ENCODE assay signal across 21 cellular contexts in the genomic region with DNA sequence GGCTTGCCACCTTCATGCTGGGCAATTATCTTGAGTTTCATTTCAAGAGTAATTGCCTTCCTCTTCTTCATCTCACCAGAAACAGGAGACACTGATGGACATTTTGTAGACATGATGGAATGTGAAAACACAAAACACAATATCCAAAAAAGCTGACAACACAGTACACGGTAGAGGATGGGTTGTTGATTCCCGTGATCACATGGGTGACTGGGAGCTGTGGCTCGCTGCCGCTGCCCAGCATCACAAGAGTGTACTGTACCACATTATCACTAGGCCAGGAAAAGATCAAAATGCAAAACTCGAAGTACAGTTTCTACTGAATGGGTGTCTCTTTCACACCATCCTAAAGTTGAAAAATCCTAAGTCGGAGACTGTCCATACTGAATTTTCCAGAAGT. TPM values are rescaled to one million over a fixed set of nuclear protein-coding genes. Genes with fewer than 3 reads are reported as not detected.
DNase-seq lines count a peak whose midpoint lies in the region; ATAC-seq, FAIRE-seq and TF ChIP-seq lines count a peak whose summit lies in the region.
"Had no signal": no experiment of that assay in that cellular context is flagged by ENCODE, and none has a peak within 500 bp of the region (broad histone marks: within the 10 kb centered on the region; RNA-seq: fewer than 3 reads in every experiment).

No MANE protein-coding gene starts in this region.

- CTCF ChIA-PET in HepG2 (lab: Yijun Ruan, JAX; ENCODE audit: low intra/inter-chr PET ratio, low total read pairs): no interaction called here

- WGBS in HepG2 (ENCODE audit: low lambda C conversion rate): 96% methylated on average over 6 of the region's 6 CpGs
- WGBS in right lobe of liver (ENCODE audit: insufficient coverage, low coverage, low lambda C conversion rate, missing lambda C conversion rate): 96% methylated on average over 6 of the region's 6 CpGs

- DNase-seq in activated CD4-positive, alpha-beta T cell treated with anti-CD3 and anti-CD28 coated beads, Interleukin-2, amount 10 ng/mL, durations not matched to agents 24 days and 14 days: no peak
- no peak for DNase-seq in activated CD4-positive, alpha-beta T cell treated with anti-CD3 and anti-CD28 coated beads for 1 hour
- DNase-seq in HepG2 (ENCODE audit: low spot score): no peak
- no peak for DNase-seq in right lobe of liver
- no peak for DNase-seq in activated T-helper 1 cell treated with anti-CD3 and anti-CD28 coated beads, Interleukin-12 subunit alpha, Interleukin-12 subunit beta, Interleukin-2, Interleukin-4 antibody, amounts not matched to agents 30 ng/mL and 10 ng/mL and 1 ng/mL, durations not matched to agents 14 hours and 24 hours and 36 hours (ENCODE audit: low spot score)
- no peak for DNase-seq in nephron progenitor cell
- no peak for DNase-seq in GM23338 (ENCODE audit: low spot score)
- DNase-seq: 8988T; COR-L47; GF-D8; GOT3; KBM-7; NCI-H1417 treated with DMSO at 0.1 percent for 48 hours; NCI-H1930; NCI-H526 treated with DMSO at 0.1 percent for 48 hours; NK-92 treated with Interleukin-12 subunit alpha and Interleukin-12 subunit beta, amount 100 ng/mL, for 24 hours; OCI-M1; RPMI8226 had no signal

- H3K9me3 ChIP-seq in HepG2 (ENCODE audit: low read length) (no peaks in the 10 kb centered on the region), right lobe of liver (no peaks in the 10 kb centered on the region)
- H3K9me3 ChIP-seq: BLaER1 had no signal

- H3K4me2 ChIP-seq in HepG2 (ENCODE audit: low read depth, low read length) (no peak overlapping the region), GM23338 (no peak overlapping the region)
- H3K4me2 ChIP-seq: BLaER1 had no signal

- TF ChIP-seq CTCF in HepG2 (CRISPR knock-in tag; IDR thresholded peaks at IDR 0.05): no peak
- TF ChIP-seq CTCF in right lobe of liver (IDR thresholded peaks at IDR 0.05): no peak
- no peak for TF ChIP-seq CTCF in nephron progenitor cell (IDR thresholded peaks at IDR 0.05)
- TF ChIP-seq CTCF in GM23338 (conservative IDR thresholded peaks at IDR 0.05; ENCODE audit: low read depth in 2 of 2): no peak

- no peak for TF ChIP-seq RAD21 in HepG2 (CRISPR knock-in tag; IDR thresholded peaks at IDR 0.05)

- H4K20me1 ChIP-seq in HepG2 (ENCODE audit: insufficient read depth, low read length): peaks cover 80% of the 10 kb centered on the region
- peaks cover 88% of the 10 kb centered on the region for H4K20me1 ChIP-seq in GM23338 (replicated peaks; ENCODE audit: insufficient read depth)

- H3K9me2 ChIP-seq in GM23338 (ENCODE audit: insufficient read depth): no peaks in the 10 kb centered on the region

- H3K9ac ChIP-seq in HepG2 (ENCODE audit: insufficient read depth, low read depth, low read length): no peak overlapping the region
- H3K9ac ChIP-seq: BLaER1 had no signal

- FAIRE-seq in HepG2 (lab: Jason Lieb, UNC): no peak
- FAIRE-seq: GM12892 had no signal

- H3K9me3 Mint-ChIP-seq in activated CD4-positive, alpha-beta T cell treated with anti-CD3 and anti-CD28 coated beads, Interleukin-2, amount 10 ng/mL, durations not matched to agents 24 days and 14 days: no peaks in the 10 kb centered on the region
- no peaks in the 10 kb centered on the region for H3K9me3 Mint-ChIP-seq in activated T-helper 1 cell treated with anti-CD3 and anti-CD28 coated beads, Interleukin-12 subunit alpha, Interleukin-12 subunit beta, Interleukin-2, Interleukin-4 antibody, amounts not matched to agents 30 ng/mL and 10 ng/mL and 1 ng/mL, durations not matched to agents 14 hours and 24 hours and 36 hours
- no peaks in the 10 kb centered on the region for H3K9me3 Mint-ChIP-seq in nephron progenitor cell
- H3K9me3 Mint-ChIP-seq in GM23338: no peaks in the 10 kb centered on the region

- no peak overlapping the region for H3K27ac ChIP-seq in HepG2 (ENCODE audit: extremely low read length, insufficient read depth, low read length)
- H3K27ac ChIP-seq in right lobe of liver: no peak overlapping the region
- no peak overlapping the region for H3K27ac ChIP-seq in GM23338 (ENCODE audit: low read depth)
- H3K27ac ChIP-seq: BLaER1 had no signal

- H3K4me3 ChIP-seq in HepG2 (replicated peaks in 1 of 3; ENCODE audit: insufficient read depth in 1 of 3, low read depth in 2 of 3, low read length in 3 of 3) (no peak overlapping the region), right lobe of liver (no peak overlapping the region), GM23338 (no peak overlapping the region)
- H3K4me3 ChIP-seq: BLaER1 had no signal

- H3K36me3 ChIP-seq in HepG2 (replicated peaks in 1 of 2; ENCODE audit: control insufficient read depth in 1 of 2, insufficient read depth in 2 of 2, low read length in 2 of 2): peaks cover 24 to 67% of the 10 kb centered on the region in 2 experiments
- peaks cover 0 to 23% (median 11%) of the 10 kb centered on the region in 4 donors for H3K36me3 ChIP-seq in right lobe of liver
- H3K36me3 ChIP-seq in GM23338 (ENCODE audit: insufficient read depth): peaks cover 24% of the 10 kb centered on the region

- H3K79me2 ChIP-seq in HepG2 (ENCODE audit: insufficient read depth, low read length) (peaks cover 86% of the 10 kb centered on the region), GM23338 (replicated peaks; ENCODE audit: insufficient read depth) (peaks cover 100% of the 10 kb centered on the region)

- H3K27ac Mint-ChIP-seq in activated CD4-positive, alpha-beta T cell treated with anti-CD3 and anti-CD28 coated beads, Interleukin-2, amount 10 ng/mL, durations not matched to agents 24 days and 14 days: peak overlapping the region; percentile 48
- H3K27ac Mint-ChIP-seq in activated T-helper 1 cell treated with anti-CD3 and anti-CD28 coated beads, Interleukin-12 subunit alpha, Interleukin-12 subunit beta, Interleukin-2, Interleukin-4 antibody, amounts not matched to agents 30 ng/mL and 10 ng/mL and 1 ng/mL, durations not matched to agents 14 hours and 24 hours and 36 hours: peak overlapping the region; percentile 36
- peak overlapping the region; percentile 7 for H3K27ac Mint-ChIP-seq in nephron progenitor cell
- no peak overlapping the region for H3K27ac Mint-ChIP-seq in GM23338

- no TSS peak for BruUV-seq in HepG2 (replicated peaks; lab: Mats Ljungman, UMichigan)

- no peak overlapping the region for H3K4me3 Mint-ChIP-seq in activated CD4-positive, alpha-beta T cell treated with anti-CD3 and anti-CD28 coated beads, Interleukin-2, amount 10 ng/mL, durations not matched to agents 24 days and 14 days
- no peak overlapping the region for H3K4me3 Mint-ChIP-seq in activated T-helper 1 cell treated with anti-CD3 and anti-CD28 coated beads, Interleukin-12 subunit alpha, Interleukin-12 subunit beta, Interleukin-2, Interleukin-4 antibody, amounts not matched to agents 30 ng/mL and 10 ng/mL and 1 ng/mL, durations not matched to agents 14 hours and 24 hours and 36 hours
- no peak overlapping the region for H3K4me3 Mint-ChIP-seq in nephron progenitor cell
- H3K4me3 Mint-ChIP-seq in GM23338: no peak overlapping the region

- peaks cover 52% of the 10 kb centered on the region for H3K4me1 Mint-ChIP-seq in activated CD4-positive, alpha-beta T cell treated with anti-CD3 and anti-CD28 coated beads, Interleukin-2, amount 10 ng/mL, durations not matched to agents 24 days and 14 days
- H3K4me1 Mint-ChIP-seq in activated T-helper 1 cell treated with anti-CD3 and anti-CD28 coated beads, Interleukin-12 subunit alpha, Interleukin-12 subunit beta, Interleukin-2, Interleukin-4 antibody, amounts not matched to agents 30 ng/mL and 10 ng/mL and 1 ng/mL, durations not matched to agents 14 hours and 24 hours and 36 hours (ENCODE audit: low read depth): peaks cover 59% of the 10 kb centered on the region
- H3K4me1 Mint-ChIP-seq in nephron progenitor cell (peaks cover 22% of the 10 kb centered on the region), GM23338 (peaks cover 19% of the 10 kb centered on the region)

- TF ChIP-seq POLR2A in HepG2 (IDR thresholded peaks at IDR 0.05; ENCODE audit: insufficient read depth in 1 of 2, low read depth in 2 of 2, low read length in 2 of 2) (no peak), right lobe of liver (IDR thresholded peaks at IDR 0.05) (no peak)

- POLR2A ChIA-PET in HepG2 (lab: Yijun Ruan, JAX): interaction anchor here (1.2 kb wide), 1 partner anchor 8 kb away, joined by 6 read pairs; a partner anchor contains a TSS

- in situ Hi-C loops in HepG2 (cut with HindIII; ENCODE audit: extremely low pct_ligation_motif_present, low pct_unique_long_range_greater_than_20kb): no loop called here

- no peaks in the 10 kb centered on the region for H3K27me3 Mint-ChIP-seq in activated CD4-positive, alpha-beta T cell treated with anti-CD3 and anti-CD28 coated beads, Interleukin-2, amount 10 ng/mL, durations not matched to agents 24 days and 14 days
- no peaks in the 10 kb centered on the region for H3K27me3 Mint-ChIP-seq in activated T-helper 1 cell treated with anti-CD3 and anti-CD28 coated beads, Interleukin-12 subunit alpha, Interleukin-12 subunit beta, Interleukin-2, Interleukin-4 antibody, amounts not matched to agents 30 ng/mL and 10 ng/mL and 1 ng/mL, durations not matched to agents 14 hours and 24 hours and 36 hours (ENCODE audit: insufficient read depth)
- no peaks in the 10 kb centered on the region for H3K27me3 Mint-ChIP-seq in nephron progenitor cell (ENCODE audit: low read depth, poor library complexity)
- peaks cover 5% of the 10 kb centered on the region for H3K27me3 Mint-ChIP-seq in GM23338 (ENCODE audit: insufficient read depth, low read depth, poor library complexity)

- peaks cover 14% of the 10 kb centered on the region for H3F3A ChIP-seq in GM23338 (replicated peaks; ENCODE audit: low read depth)

- peak; percentile 9 for ATAC-seq in HepG2
- ATAC-seq in right lobe of liver: no peak
- no peak for ATAC-seq in GM18867 (IDR thresholded peaks at IDR 0.05; ENCODE audit: unreplicated experiment)
- ATAC-seq in GM23338: no peak

- intact Hi-C loops in activated CD4-positive, alpha-beta T cell treated with anti-CD3 and anti-CD28 coated beads, Interleukin-2, amount 10 ng/mL, durations not matched to agents 24 days and 14 days (cut with micrococcal nuclease): no loop called here
- intact Hi-C loops in HepG2 (cut with micrococcal nuclease; ENCODE audit: unreplicated experiment): no loop called here
- intact Hi-C loops in right lobe of liver (cut with DNase I): no loop called here
- intact Hi-C loops in activated T-helper 1 cell treated with anti-CD3 and anti-CD28 coated beads, Interleukin-12 subunit alpha, Interleukin-12 subunit beta, Interleukin-2, Interleukin-4 antibody, amounts not matched to agents 30 ng/mL and 10 ng/mL and 1 ng/mL, durations not matched to agents 14 hours and 24 hours and 36 hours (cut with micrococcal nuclease): loop anchor here (10.0 kb wide), 1 partner anchor 255 kb away; no protein-coding TSS in a partner anchor

- TF ChIP-seq EP300 in HepG2 (IDR thresholded peaks at IDR 0.05; ENCODE audit: low read depth in 2 of 2, low read length in 2 of 2) (no peak), HepG2 (CRISPR knock-in tag; IDR thresholded peaks at IDR 0.05; ENCODE audit: borderline replicate concordance) (no peak)

- peaks cover 60% of the 10 kb centered on the region for H3K36me3 Mint-ChIP-seq in activated CD4-positive, alpha-beta T cell treated with anti-CD3 and anti-CD28 coated beads, Interleukin-2, amount 10 ng/mL, durations not matched to agents 24 days and 14 days (ENCODE audit: low read depth)
- peaks cover 56% of the 10 kb centered on the region for H3K36me3 Mint-ChIP-seq in activated T-helper 1 cell treated with anti-CD3 and anti-CD28 coated beads, Interleukin-12 subunit alpha, Interleukin-12 subunit beta, Interleukin-2, Interleukin-4 antibody, amounts not matched to agents 30 ng/mL and 10 ng/mL and 1 ng/mL, durations not matched to agents 14 hours and 24 hours and 36 hours (ENCODE audit: low read depth)
- H3K36me3 Mint-ChIP-seq in nephron progenitor cell (ENCODE audit: low read depth) (peaks cover 80% of the 10 kb centered on the region), GM23338 (ENCODE audit: low read depth) (peaks cover 61% of the 10 kb centered on the region)

- H2AFZ ChIP-seq in HepG2 (ENCODE audit: low read length) (no peak overlapping the region), GM23338 (no peak overlapping the region)

- no peaks in the 10 kb centered on the region for H3K27me3 ChIP-seq in HepG2 (ENCODE audit: control insufficient read depth in 1 of 2, insufficient read depth in 2 of 2, low read length in 2 of 2)
- no peaks in the 10 kb centered on the region for H3K27me3 ChIP-seq in right lobe of liver
- no peaks in the 10 kb centered on the region for H3K27me3 ChIP-seq in GM23338 (ENCODE audit: insufficient read depth)
- H3K27me3 ChIP-seq: BLaER1 had no signal

- H3K4me1 ChIP-seq in HepG2 (ENCODE audit: insufficient read depth, low read length) (peaks cover 76% of the 10 kb centered on the region), right lobe of liver (peaks cover 0 to 13% (median 0%) of the 10 kb centered on the region in 4 donors), GM23338 (ENCODE audit: insufficient read depth) (peaks cover 16% of the 10 kb centered on the region)

RNA-seq across cellular contexts. Expression of a gene that starts 7.4 kb away (rescaled TPM):
- total RNA-seq in activated CD4-positive, alpha-beta T cell treated with anti-CD3 and anti-CD28 coated beads, Interleukin-2, amount 10 ng/mL, durations not matched to agents 24 days and 14 days: 49.0 and 50.3 TPM in 2 replicates
- total RNA-seq in HepG2 (2016; rRNA removed; fragmentation: Illumina TruSeq; extraction: Trizol) (48.7 and 67.7 TPM in 2 replicates), right lobe of liver (10 to 100 TPM; 13.1 to 50.8 (median 19.7) TPM)
- 24.5 and 30.9 TPM in 2 replicates for total RNA-seq in HepG2 (2016; cell fraction: cytosol; rRNA removed; fragmentation: Illumina TruSeq; extraction: Trizol; ENCODE audit: low read depth)
- 43.2 and 68.2 TPM in 2 replicates for total RNA-seq in HepG2 (2016; cell fraction: insoluble cytoplasmic fraction; rRNA removed; fragmentation: Illumina TruSeq; extraction: Trizol)
- 26.1 and 28.8 TPM in 2 replicates for total RNA-seq in HepG2 (2016; cell fraction: membrane; rRNA removed; fragmentation: Illumina TruSeq; extraction: Trizol)
- total RNA-seq in HepG2 (2016; cell fraction: nucleus; rRNA removed; fragmentation: Illumina TruSeq; extraction: Trizol): 57.2 and 59.6 TPM in 2 replicates
- polyA plus RNA-seq in HepG2 (2011; rRNA removed) (73.6 and 83.3 TPM in 2 replicates), GM23338 (2016; fragmentation: Nextera tagmentation; extraction: Ambion mirVana) (70.7 and 85.2 TPM in 2 replicates)
- polyA plus RNA-seq in HepG2 (2011; cell fraction: cytosol; rRNA removed): 52.4 and 80.1 TPM in 2 replicates
- 24.3 and 32.5 TPM in 2 replicates for polyA plus RNA-seq in HepG2 (2011; cell fraction: nucleus; rRNA removed)
- polyA plus RNA-seq in HepG2 (2012): 61.8 and 70.1 TPM in 2 replicates
- 19.3 and 20.0 TPM in 2 replicates for polyA plus RNA-seq in HepG2 (2016; cell fraction: cytosol; fragmentation: Illumina TruSeq; extraction: Trizol; ENCODE audit: low read depth)
- 49.4 and 52.0 TPM in 2 replicates for polyA plus RNA-seq in HepG2 (2016; cell fraction: insoluble cytoplasmic fraction; fragmentation: Illumina TruSeq; extraction: Trizol; ENCODE audit: low read depth)
- 19.4 and 21.2 TPM in 2 replicates for polyA plus RNA-seq in HepG2 (2016; cell fraction: membrane; fragmentation: Illumina TruSeq; extraction: Trizol; ENCODE audit: low read depth)
- 111 and 117 TPM in 2 replicates for polyA plus RNA-seq in HepG2 (2016; cell fraction: nucleus; fragmentation: Illumina TruSeq; extraction: Trizol; ENCODE audit: insufficient read depth, low read depth)
- polyA minus RNA-seq in HepG2 (2011; rRNA and poly(A)+ RNA removed; ENCODE audit: low replicate concordance): 40.8 and 45.5 TPM in 2 replicates
- polyA minus RNA-seq in HepG2 (2011; cell fraction: cytosol; rRNA and poly(A)+ RNA removed): 17.2 and 20.3 TPM in 2 replicates
- 31.4 and 37.7 TPM in 2 replicates for polyA minus RNA-seq in HepG2 (2011; cell fraction: nucleus; rRNA and poly(A)+ RNA removed)
- 49.7 and 51.1 TPM in 2 replicates for total RNA-seq in activated T-helper 1 cell treated with anti-CD3 and anti-CD28 coated beads, Interleukin-12 subunit alpha, Interleukin-12 subunit beta, Interleukin-2, Interleukin-4 antibody, amounts not matched to agents 30 ng/mL and 10 ng/mL and 1 ng/mL, durations not matched to agents 14 hours and 24 hours and 36 hours
- 26.6 and 32.7 TPM in 2 replicates for total RNA-seq in GM23338 (2014; rRNA removed; shearing (Covaris generic))

RNA-seq across cellular contexts. Expression of a gene that starts 7.7 kb away (rescaled TPM):
- 417 and 422 TPM in 2 replicates for total RNA-seq in activated CD4-positive, alpha-beta T cell treated with anti-CD3 and anti-CD28 coated beads, Interleukin-2, amount 10 ng/mL, durations not matched to agents 24 days and 14 days
- total RNA-seq in HepG2 (2016; rRNA removed; fragmentation: Illumina TruSeq; extraction: Trizol): 80.3 and 186 TPM in 2 replicates
- 81.7 and 81.9 TPM in 2 replicates for total RNA-seq in HepG2 (2016; cell fraction: cytosol; rRNA removed; fragmentation: Illumina TruSeq; extraction: Trizol; ENCODE audit: low read depth)
- 87.6 and 200 TPM in 2 replicates for total RNA-seq in HepG2 (2016; cell fraction: insoluble cytoplasmic fraction; rRNA removed; fragmentation: Illumina TruSeq; extraction: Trizol)
- total RNA-seq in HepG2 (2016; cell fraction: membrane; rRNA removed; fragmentation: Illumina TruSeq; extraction: Trizol): 64.7 and 72.7 TPM in 2 replicates
- 414 and 436 TPM in 2 replicates for total RNA-seq in HepG2 (2016; cell fraction: nucleus; rRNA removed; fragmentation: Illumina TruSeq; extraction: Trizol)
- 262 and 271 TPM in 2 replicates for polyA plus RNA-seq in HepG2 (2011; rRNA removed)
- polyA plus RNA-seq in HepG2 (2011; cell fraction: cytosol; rRNA removed): 66.8 and 107 TPM in 2 replicates
- 244 and 352 TPM in 2 replicates for polyA plus RNA-seq in HepG2 (2011; cell fraction: nucleus; rRNA removed)
- polyA plus RNA-seq in HepG2 (2012): 151 and 169 TPM in 2 replicates
- polyA plus RNA-seq in HepG2 (2016; cell fraction: cytosol; fragmentation: Illumina TruSeq; extraction: Trizol; ENCODE audit: low read depth): 21.0 and 21.9 TPM in 2 replicates
- 78.4 and 81.5 TPM in 2 replicates for polyA plus RNA-seq in HepG2 (2016; cell fraction: insoluble cytoplasmic fraction; fragmentation: Illumina TruSeq; extraction: Trizol; ENCODE audit: low read depth)
- 34.4 and 38.6 TPM in 2 replicates for polyA plus RNA-seq in HepG2 (2016; cell fraction: membrane; fragmentation: Illumina TruSeq; extraction: Trizol; ENCODE audit: low read depth)
- polyA plus RNA-seq in HepG2 (2016; cell fraction: nucleus; fragmentation: Illumina TruSeq; extraction: Trizol; ENCODE audit: insufficient read depth, low read depth): 277 and 292 TPM in 2 replicates
- polyA minus RNA-seq in HepG2 (2011; rRNA and poly(A)+ RNA removed; ENCODE audit: low replicate concordance): 294 and 406 TPM in 2 replicates
- 134 and 182 TPM in 2 replicates for polyA minus RNA-seq in HepG2 (2011; cell fraction: cytosol; rRNA and poly(A)+ RNA removed)
- polyA minus RNA-seq in HepG2 (2011; cell fraction: nucleus; rRNA and poly(A)+ RNA removed): 788 and 1,143 TPM in 2 replicates
- total RNA-seq in right lobe of liver: 100 to 1,000 TPM in 4 of 6 experiments, 10 to 100 TPM in 2; 56.9 to 247 (median 160) TPM
- 357 and 374 TPM in 2 replicates for total RNA-seq in activated T-helper 1 cell treated with anti-CD3 and anti-CD28 coated beads, Interleukin-12 subunit alpha, Interleukin-12 subunit beta, Interleukin-2, Interleukin-4 antibody, amounts not matched to agents 30 ng/mL and 10 ng/mL and 1 ng/mL, durations not matched to agents 14 hours and 24 hours and 36 hours
- total RNA-seq in GM23338 (2014; rRNA removed; shearing (Covaris generic)): 112 and 137 TPM in 2 replicates
- polyA plus RNA-seq in GM23338 (2016; fragmentation: Nextera tagmentation; extraction: Ambion mirVana): 63.1 and 70.1 TPM in 2 replicates
